18 cellular contexts compared by ENCODE assay signal in the genomic region with DNA sequence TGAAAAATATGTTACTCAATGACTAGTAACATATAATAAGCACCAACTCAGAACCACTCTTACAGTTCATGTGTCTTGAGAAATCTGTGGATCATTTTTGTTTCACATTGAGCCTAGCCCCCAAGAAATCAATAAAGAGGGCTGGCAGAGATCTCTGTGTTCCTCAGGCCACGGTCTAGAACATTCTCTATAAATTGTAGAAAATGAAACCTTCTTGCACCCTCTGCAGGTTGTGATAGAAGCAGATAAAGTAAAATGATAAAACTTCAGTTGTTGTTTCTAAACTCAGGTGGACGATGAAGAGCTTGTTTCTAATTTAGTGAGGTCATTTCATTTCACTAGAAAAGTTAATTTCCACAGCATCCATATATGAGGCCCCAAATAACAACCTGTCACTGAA.
"Had no signal": no experiment of that assay in that cellular context is flagged by ENCODE, and none has a peak within 500 bp of the region (broad histone marks: within the 10 kb centered on the region; RNA-seq: fewer than 3 reads in every experiment).

No MANE protein-coding gene starts in this region.

- ATAC-seq: gastroesophageal sphincter, upper lobe of right lung had no signal

- H3K36me3 Mint-ChIP-seq: activated CD4-positive, alpha-beta memory T cell treated with anti-CD3 and anti-CD28 coated beads for 36 hours; activated naive CD8-positive, alpha-beta T cell treated with anti-CD3 and anti-CD28 coated beads for 36 hours had no signal

- H3K4me1 ChIP-seq: upper lobe of right lung had no signal

- H3K36me3 ChIP-seq: cardiac muscle cell, gastroesophageal sphincter, heart left ventricle, upper lobe of right lung had no signal

- H3K4me3 ChIP-seq: cardiac muscle cell, gastroesophageal sphincter, heart left ventricle, upper lobe of right lung had no signal

- H3K27ac ChIP-seq: cardiac muscle cell, epithelial cell of prostate, gastroesophageal sphincter, heart left ventricle, upper lobe of right lung had no signal

- H3K4me1 Mint-ChIP-seq: activated B cell treated with CpG ODN at 0.5 μM for 24 hours; activated naive CD8-positive, alpha-beta T cell treated with anti-CD3 and anti-CD28 coated beads for 36 hours had no signal

- H3K27me3 Mint-ChIP-seq: activated CD4-positive, alpha-beta memory T cell treated with anti-CD3 and anti-CD28 coated beads for 36 hours; activated naive CD8-positive, alpha-beta T cell treated with anti-CD3 and anti-CD28 coated beads for 36 hours had no signal

- H3K9me3 ChIP-seq: gastroesophageal sphincter, heart left ventricle, upper lobe of right lung had no signal

- H3K27me3 ChIP-seq: cardiac muscle cell, gastroesophageal sphincter, heart left ventricle, upper lobe of right lung had no signal

- DNase-seq: activated B cell treated with CpG ODN at 0.5 μM for 24 hours; activated CD4-positive, alpha-beta memory T cell treated with anti-CD3 and anti-CD28 coated beads for 36 hours; activated CD4-positive, alpha-beta T cell treated with anti-CD3 and anti-CD28 coated beads for 4 hours; activated naive CD4-positive, alpha-beta T cell; activated naive CD8-positive, alpha-beta T cell treated with anti-CD3 and anti-CD28 coated beads for 36 hours; activated T-cell treated with anti-CD3 and anti-CD28 coated beads for 4 hours; amniotic stem cell; kidney glomerular epithelial cell; left ventricle myocardium superior; retina; stimulated activated naive CD4-positive, alpha-beta T cell; upper lobe of right lung had no signal

- H3K4me3 Mint-ChIP-seq: activated B cell treated with CpG ODN at 0.5 μM for 24 hours; activated CD4-positive, alpha-beta memory T cell treated with anti-CD3 and anti-CD28 coated beads for 36 hours; activated naive CD8-positive, alpha-beta T cell treated with anti-CD3 and anti-CD28 coated beads for 36 hours; activated T-helper 1 cell treated with anti-CD3 and anti-CD28 coated beads, Interleukin-12 subunit alpha, Interleukin-12 subunit beta, Interleukin-2, Interleukin-4 antibody, amounts not matched to agents 30 ng/mL and 10 ng/mL and 1 ng/mL, durations not matched to agents 14 hours and 24 hours and 36 hours; neural crest cell had no signal

- H3K9me3 Mint-ChIP-seq: activated B cell treated with CpG ODN at 0.5 μM for 24 hours; activated CD4-positive, alpha-beta memory T cell treated with anti-CD3 and anti-CD28 coated beads for 36 hours; activated naive CD8-positive, alpha-beta T cell treated with anti-CD3 and anti-CD28 coated beads for 36 hours; activated T-helper 1 cell treated with anti-CD3 and anti-CD28 coated beads, Interleukin-12 subunit alpha, Interleukin-12 subunit beta, Interleukin-2, Interleukin-4 antibody, amounts not matched to agents 30 ng/mL and 10 ng/mL and 1 ng/mL, durations not matched to agents 14 hours and 24 hours and 36 hours; neural crest cell had no signal

- H3K27ac Mint-ChIP-seq: activated B cell treated with CpG ODN at 0.5 μM for 24 hours; activated CD4-positive, alpha-beta memory T cell treated with anti-CD3 and anti-CD28 coated beads for 36 hours; activated naive CD8-positive, alpha-beta T cell treated with anti-CD3 and anti-CD28 coated beads for 36 hours; activated T-helper 1 cell treated with anti-CD3 and anti-CD28 coated beads, Interleukin-12 subunit alpha, Interleukin-12 subunit beta, Interleukin-2, Interleukin-4 antibody, amounts not matched to agents 30 ng/mL and 10 ng/mL and 1 ng/mL, durations not matched to agents 14 hours and 24 hours and 36 hours had no signal
